In the genomic region with DNA sequence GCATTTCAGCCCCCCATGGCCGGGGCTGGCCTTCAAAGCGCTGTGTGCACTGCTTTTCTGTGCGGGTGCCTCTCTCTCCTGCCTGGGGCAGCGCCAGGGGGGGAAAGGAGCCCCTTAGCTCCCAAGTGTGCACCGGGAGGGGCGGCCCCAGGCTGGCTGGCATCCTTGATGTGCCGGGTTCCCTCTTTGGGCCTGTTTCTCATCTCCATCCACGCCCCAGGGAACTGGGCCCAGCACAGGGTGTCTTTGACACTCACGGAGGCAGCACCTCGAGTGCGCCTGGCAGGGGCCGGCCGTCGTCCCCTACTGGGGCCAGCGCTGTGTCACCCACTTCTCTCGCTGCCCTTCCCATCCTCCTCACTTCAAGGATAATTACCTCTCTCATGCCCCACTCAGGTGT, we compare ENCODE assay signal across 26 cellular contexts.
"Had no signal": no experiment of that assay in that cellular context is flagged by ENCODE, and none has a peak within 500 bp of the region (broad histone marks: within the 10 kb centered on the region; RNA-seq: fewer than 3 reads in every experiment).

No MANE protein-coding gene starts in this region.

- H3K27ac Mint-ChIP-seq: immature natural killer cell; naive thymus-derived CD8-positive, alpha-beta T cell; nephron progenitor cell; stimulated activated naive B cell treated with anti-CD40 and anti-IgM and Interleukin-4, amounts not matched to agents 10 μg/mL and 1 μg/mL and 100 μg/mL, for 72 hours; stimulated activated naive CD8-positive, alpha-beta T cell treated with anti-CD3 and anti-CD28 coated beads, Interleukin-15, Interleukin-2, amounts not matched to agents 100 ng/mL and 50 ng/mL, for 24 hours; type B pancreatic cell had no signal

- H3K27me3 ChIP-seq: ovary had no signal

- H3K4me3 ChIP-seq: heart left ventricle, left lung, lower lobe of right lung, neural progenitor cell, ovary, prostate gland, smooth muscle cell, tibial nerve had no signal

- H3K9me3 Mint-ChIP-seq: immature natural killer cell; naive thymus-derived CD8-positive, alpha-beta T cell; nephron progenitor cell; neural progenitor cell; stimulated activated naive B cell treated with anti-CD40 and anti-IgM and Interleukin-4, amounts not matched to agents 10 μg/mL and 1 μg/mL and 100 μg/mL, for 72 hours; stimulated activated naive CD8-positive, alpha-beta T cell treated with anti-CD3 and anti-CD28 coated beads, Interleukin-15, Interleukin-2, amounts not matched to agents 100 ng/mL and 50 ng/mL, for 24 hours; type B pancreatic cell had no signal

- H3K36me3 ChIP-seq: heart left ventricle, left lung, lower lobe of right lung, neural progenitor cell, ovary, prostate gland, tibial nerve had no signal

- H3K4me3 Mint-ChIP-seq: immature natural killer cell; naive thymus-derived CD8-positive, alpha-beta T cell; nephron progenitor cell; neural progenitor cell; stimulated activated naive B cell treated with anti-CD40 and anti-IgM and Interleukin-4, amounts not matched to agents 10 μg/mL and 1 μg/mL and 100 μg/mL, for 72 hours; stimulated activated naive CD8-positive, alpha-beta T cell treated with anti-CD3 and anti-CD28 coated beads, Interleukin-15, Interleukin-2, amounts not matched to agents 100 ng/mL and 50 ng/mL, for 24 hours; type B pancreatic cell had no signal

- H3K36me3 Mint-ChIP-seq: immature natural killer cell; naive thymus-derived CD8-positive, alpha-beta T cell; neural progenitor cell; stimulated activated naive B cell treated with anti-CD40 and anti-IgM and Interleukin-4, amounts not matched to agents 10 μg/mL and 1 μg/mL and 100 μg/mL, for 72 hours; type B pancreatic cell had no signal

- H3K9me3 ChIP-seq: heart left ventricle, left lung, lower lobe of right lung, ovary, prostate gland, tibial nerve had no signal

- H3K27ac ChIP-seq: heart left ventricle, left lung, lower lobe of right lung, neural progenitor cell, ovary, prostate gland, tibial nerve had no signal

- H3K27me3 Mint-ChIP-seq: stimulated activated naive CD8-positive, alpha-beta T cell treated with anti-CD3 and anti-CD28 coated beads, Interleukin-15, Interleukin-2, amounts not matched to agents 100 ng/mL and 50 ng/mL, for 24 hours had no signal

- H3K4me1 ChIP-seq: heart left ventricle, left lung, lower lobe of right lung, neural progenitor cell, prostate gland, tibial nerve had no signal

- DNase-seq: heart left ventricle; hypothalamus; immature natural killer cell; kidney; left colon; left lung; lower lobe of right lung; mammary epithelial cell; mesenchymal stem cell; naive thymus-derived CD8-positive, alpha-beta T cell; nephron progenitor cell; ovary; retina; right cardiac atrium; stimulated activated CD4-positive, alpha-beta T cell treated with anti-CD3 and anti-CD28 coated beads, Interleukin-1b, Interleukin-23, amount 100 ng/mL, for 48 hours; stimulated activated CD4-positive, alpha-beta T cell treated with anti-CD3 and anti-CD28 coated beads, Interleukin-2, amount 100 ng/mL, for 48 hours; stimulated activated CD4-positive, alpha-beta T cell treated with anti-CD3 and anti-CD28 coated beads, Interleukin-4, amount 100 ng/mL, for 4 hours; stimulated activated CD8-positive, alpha-beta memory T cell treated with anti-CD3 and anti-CD28 coated beads, Interleukin-4, amount 100 ng/mL, for 48 hours; stimulated activated naive B cell treated with anti-CD40 and anti-IgM and Interleukin-4, amounts not matched to agents 10 μg/mL and 1 μg/mL and 100 μg/mL, for 72 hours; substantia nigra had no signal

- H3K4me1 Mint-ChIP-seq: immature natural killer cell; naive thymus-derived CD8-positive, alpha-beta T cell; stimulated activated naive B cell treated with anti-CD40 and anti-IgM and Interleukin-4, amounts not matched to agents 10 μg/mL and 1 μg/mL and 100 μg/mL, for 72 hours had no signal

- ATAC-seq: left colon; left lung; naive thymus-derived CD8-positive, alpha-beta T cell; right cardiac atrium; stimulated activated naive B cell treated with anti-CD40 and anti-IgM and Interleukin-4, amounts not matched to agents 10 μg/mL and 1 μg/mL and 100 μg/mL, for 72 hours had no signal
